Comparison of ENCODE assay signal across 14 cellular contexts in genomic region chr5:80963521-80963895, GRCh38. TPM values are rescaled to one million over a fixed set of nuclear protein-coding genes. Genes with fewer than 3 reads are reported as not detected.
DNase-seq lines count a peak whose midpoint lies in the region; ATAC-seq, FAIRE-seq and TF ChIP-seq lines count a peak whose summit lies in the region.
"Had no signal": no experiment of that assay in that cellular context is flagged by ENCODE, and none has a peak within 500 bp of the region (broad histone marks: within the 10 kb centered on the region; RNA-seq: fewer than 3 reads in every experiment).

No MANE protein-coding gene starts in this region.

- H3K4me1 ChIP-seq in naive thymus-derived CD4-positive, alpha-beta T cell (ENCODE audit: control insufficient read depth in 2 of 2, insufficient read depth in 2 of 2, low read length in 2 of 2) = peaks cover 13 to 23% of the 10 kb centered on the region in 2 donors

- H3K27me3 ChIP-seq in CD4-positive, alpha-beta T cell (ENCODE audit: control insufficient read depth, insufficient read depth, low read length) = no peaks in the 10 kb centered on the region
- H3K27me3 ChIP-seq in naive thymus-derived CD4-positive, alpha-beta T cell (ENCODE audit: control insufficient read depth in 2 of 2, insufficient read depth in 2 of 2, low read length in 2 of 2) = no peaks in the 10 kb centered on the region
- H3K27me3 ChIP-seq: ascending aorta had no signal

- TF ChIP-seq CTCF in CD4-positive, alpha-beta T cell (IDR thresholded peaks at IDR 0.05) = no peak

- H3K4me3 ChIP-seq in naive thymus-derived CD4-positive, alpha-beta T cell (ENCODE audit: low read length) = no peak overlapping the region

- no peak overlapping the region for H3K27ac ChIP-seq in CD4-positive, alpha-beta T cell (ENCODE audit: low read depth, low read length)
- no peak overlapping the region for H3K27ac ChIP-seq in naive thymus-derived CD4-positive, alpha-beta T cell (ENCODE audit: low read depth, low read length)

- intact Hi-C loops in CD4-positive, alpha-beta T cell (cut with DNase I, micrococcal nuclease) = loop anchor here (5.0 kb wide), 3 partner anchors 89 to 144 kb away; no protein-coding TSS in a partner anchor
- intact Hi-C loops in activated T-helper 1 cell treated with anti-CD3 and anti-CD28 coated beads, Interleukin-12 subunit alpha, Interleukin-12 subunit beta, Interleukin-2, Interleukin-4 antibody, amounts not matched to agents 30 ng/mL and 10 ng/mL and 1 ng/mL, durations not matched to agents 14 hours and 24 hours and 36 hours (cut with micrococcal nuclease) = loop anchor here (5.0 kb wide), 1 partner anchor 334 kb away; no protein-coding TSS in a partner anchor
- intact Hi-C loops in naive thymus-derived CD4-positive, alpha-beta T cell (cut with micrococcal nuclease) = loop anchor here (5.0 to 10.0 kb wide), 2 partner anchors 129 to 201 kb away; no protein-coding TSS in a partner anchor

- peak overlapping the region; percentile 72 for H3K4me3 Mint-ChIP-seq in CD4-positive, alpha-beta T cell
- peak overlapping the region; percentile 72 for H3K4me3 Mint-ChIP-seq in activated T-helper 1 cell treated with anti-CD3 and anti-CD28 coated beads, Interleukin-12 subunit alpha, Interleukin-12 subunit beta, Interleukin-2, Interleukin-4 antibody, amounts not matched to agents 30 ng/mL and 10 ng/mL and 1 ng/mL, durations not matched to agents 14 hours and 24 hours and 36 hours
- peak overlapping the region; percentile 27 to 99 (median 80) for H3K4me3 Mint-ChIP-seq in naive thymus-derived CD4-positive, alpha-beta T cell
- H3K4me3 Mint-ChIP-seq in stimulated activated memory B cell treated with anti-CD40 and anti-IgM and Interleukin-4, amounts not matched to agents 10 μg/mL and 1 μg/mL and 100 μg/mL, for 72 hours = no peak overlapping the region

- CTCF ChIA-PET in CD4-positive, alpha-beta T cell (lab: Charles Lee) = interaction anchor here (0.7 to 1.4 kb wide), 3 partner anchors 11 to 131 kb away, joined by 3 to 5 read pairs (median 4); no protein-coding TSS in a partner anchor
- CTCF ChIA-PET in naive thymus-derived CD4-positive, alpha-beta T cell (lab: Charles Lee) = interaction anchor here (0.7 kb wide), 1 partner anchor 234 kb away, joined by 3 read pairs; no protein-coding TSS in a partner anchor

- H3K27ac Mint-ChIP-seq in CD4-positive, alpha-beta T cell = peak overlapping the region; percentile 58
- no peak overlapping the region for H3K27ac Mint-ChIP-seq in activated T-helper 1 cell treated with anti-CD3 and anti-CD28 coated beads, Interleukin-12 subunit alpha, Interleukin-12 subunit beta, Interleukin-2, Interleukin-4 antibody, amounts not matched to agents 30 ng/mL and 10 ng/mL and 1 ng/mL, durations not matched to agents 14 hours and 24 hours and 36 hours
- H3K27ac Mint-ChIP-seq in naive thymus-derived CD4-positive, alpha-beta T cell = peak overlapping the region in 5 of 9 donors; percentile 33 to 94 (median 78)
- no peak overlapping the region for H3K27ac Mint-ChIP-seq in stimulated activated memory B cell treated with anti-CD40 and anti-IgM and Interleukin-4, amounts not matched to agents 10 μg/mL and 1 μg/mL and 100 μg/mL, for 72 hours

- POLR2A ChIA-PET in CD4-positive, alpha-beta T cell (lab: Charles Lee) = interaction anchor here (0.6 to 2.1 kb wide), 6 partner anchors 8 to 229 kb away, joined by 3 to 7 read pairs (median 4); no protein-coding TSS in a partner anchor
- POLR2A ChIA-PET in naive thymus-derived CD4-positive, alpha-beta T cell (lab: Charles Lee) = interaction anchor here (0.6 to 1.7 kb wide), 4 partner anchors 9 to 101 kb away, joined by 3 to 5 read pairs (median 4); no protein-coding TSS in a partner anchor

- no peaks in the 10 kb centered on the region for H3K9me3 ChIP-seq in CD4-positive, alpha-beta T cell (ENCODE audit: control insufficient read depth, low read length)
- H3K9me3 ChIP-seq in naive thymus-derived CD4-positive, alpha-beta T cell (ENCODE audit: control insufficient read depth in 2 of 3, low read length in 3 of 3) = no peaks in the 10 kb centered on the region
- H3K9me3 ChIP-seq: ascending aorta, Caco-2 had no signal

- FAIRE-seq in G401.6 (lab: Jason Lieb, UNC) = peak; percentile 25

- no peak for ATAC-seq in CD4-positive, alpha-beta T cell (ENCODE audit: poor library complexity)
- ATAC-seq in naive thymus-derived CD4-positive, alpha-beta T cell = no peak
- ATAC-seq in GM18520 (IDR thresholded peaks at IDR 0.05; ENCODE audit: unreplicated experiment) (no peak), GM19328 (IDR thresholded peaks at IDR 0.05; ENCODE audit: unreplicated experiment) (no peak)
- no peak for ATAC-seq in stimulated activated memory B cell treated with anti-CD40 and anti-IgM and Interleukin-4, amounts not matched to agents 10 μg/mL and 1 μg/mL and 100 μg/mL, for 72 hours

- no peaks in the 10 kb centered on the region for H3K36me3 ChIP-seq in naive thymus-derived CD4-positive, alpha-beta T cell (ENCODE audit: control insufficient read depth in 2 of 3, insufficient read depth in 3 of 3, low read length in 3 of 3)
- H3K36me3 ChIP-seq: ascending aorta had no signal

- no peaks in the 10 kb centered on the region for H3K9me3 Mint-ChIP-seq in CD4-positive, alpha-beta T cell
- H3K9me3 Mint-ChIP-seq in activated T-helper 1 cell treated with anti-CD3 and anti-CD28 coated beads, Interleukin-12 subunit alpha, Interleukin-12 subunit beta, Interleukin-2, Interleukin-4 antibody, amounts not matched to agents 30 ng/mL and 10 ng/mL and 1 ng/mL, durations not matched to agents 14 hours and 24 hours and 36 hours = no peaks in the 10 kb centered on the region
- peaks cover 0 to 2% (median 0%) of the 10 kb centered on the region in 11 donors for H3K9me3 Mint-ChIP-seq in naive thymus-derived CD4-positive, alpha-beta T cell
- peaks cover 4% of the 10 kb centered on the region for H3K9me3 Mint-ChIP-seq in stimulated activated memory B cell treated with anti-CD40 and anti-IgM and Interleukin-4, amounts not matched to agents 10 μg/mL and 1 μg/mL and 100 μg/mL, for 72 hours

- H3K4me1 Mint-ChIP-seq in CD4-positive, alpha-beta T cell (ENCODE audit: low read depth) = peaks cover 71% of the 10 kb centered on the region
- H3K4me1 Mint-ChIP-seq in activated T-helper 1 cell treated with anti-CD3 and anti-CD28 coated beads, Interleukin-12 subunit alpha, Interleukin-12 subunit beta, Interleukin-2, Interleukin-4 antibody, amounts not matched to agents 30 ng/mL and 10 ng/mL and 1 ng/mL, durations not matched to agents 14 hours and 24 hours and 36 hours (ENCODE audit: low read depth) = peaks cover 58% of the 10 kb centered on the region
- H3K4me1 Mint-ChIP-seq in naive thymus-derived CD4-positive, alpha-beta T cell = peaks cover 34 to 80% (median 68%) of the 10 kb centered on the region in 7 donors
- peaks cover 4% of the 10 kb centered on the region for H3K4me1 Mint-ChIP-seq in stimulated activated memory B cell treated with anti-CD40 and anti-IgM and Interleukin-4, amounts not matched to agents 10 μg/mL and 1 μg/mL and 100 μg/mL, for 72 hours

- H3K27me3 Mint-ChIP-seq in CD4-positive, alpha-beta T cell = no peaks in the 10 kb centered on the region
- no peaks in the 10 kb centered on the region for H3K27me3 Mint-ChIP-seq in activated T-helper 1 cell treated with anti-CD3 and anti-CD28 coated beads, Interleukin-12 subunit alpha, Interleukin-12 subunit beta, Interleukin-2, Interleukin-4 antibody, amounts not matched to agents 30 ng/mL and 10 ng/mL and 1 ng/mL, durations not matched to agents 14 hours and 24 hours and 36 hours (ENCODE audit: insufficient read depth)
- H3K27me3 Mint-ChIP-seq in naive thymus-derived CD4-positive, alpha-beta T cell = peaks cover 0 to 12% (median 5%) of the 10 kb centered on the region in 5 donors
- H3K27me3 Mint-ChIP-seq in stimulated activated memory B cell treated with anti-CD40 and anti-IgM and Interleukin-4, amounts not matched to agents 10 μg/mL and 1 μg/mL and 100 μg/mL, for 72 hours = peaks cover 47% of the 10 kb centered on the region

- DNase-seq in CD4-positive, alpha-beta T cell = no peak
- DNase-seq in activated T-helper 1 cell treated with anti-CD3 and anti-CD28 coated beads, Interleukin-12 subunit alpha, Interleukin-12 subunit beta, Interleukin-2, Interleukin-4 antibody, amounts not matched to agents 30 ng/mL and 10 ng/mL and 1 ng/mL, durations not matched to agents 14 hours and 24 hours and 36 hours (ENCODE audit: low spot score) = no peak
- DNase-seq in naive thymus-derived CD4-positive, alpha-beta T cell = no peak
- DNase-seq: Caco-2; NCI-H1436 treated with DMSO at 0.1 percent for 48 hours; NCI-H526 treated with DMSO at 0.1 percent for 48 hours; retina; stimulated activated CD4-positive, alpha-beta T cell treated with anti-CD3 and anti-CD28 coated beads, Interleukin-4, amount 100 ng/mL, for 24 hours; stimulated activated naive CD4-positive, alpha-beta T cell had no signal

- H3K36me3 Mint-ChIP-seq in CD4-positive, alpha-beta T cell (ENCODE audit: low read depth) = peaks cover 13% of the 10 kb centered on the region
- peaks cover 9% of the 10 kb centered on the region for H3K36me3 Mint-ChIP-seq in activated T-helper 1 cell treated with anti-CD3 and anti-CD28 coated beads, Interleukin-12 subunit alpha, Interleukin-12 subunit beta, Interleukin-2, Interleukin-4 antibody, amounts not matched to agents 30 ng/mL and 10 ng/mL and 1 ng/mL, durations not matched to agents 14 hours and 24 hours and 36 hours (ENCODE audit: low read depth)
- peaks cover 0 to 9% (median 4%) of the 10 kb centered on the region in 5 donors for H3K36me3 Mint-ChIP-seq in naive thymus-derived CD4-positive, alpha-beta T cell
- H3K36me3 Mint-ChIP-seq in stimulated activated memory B cell treated with anti-CD40 and anti-IgM and Interleukin-4, amounts not matched to agents 10 μg/mL and 1 μg/mL and 100 μg/mL, for 72 hours = no peaks in the 10 kb centered on the region

RNA-seq across cellular contexts. Expression of gene RASGRF2, which starts 3.3 kb away (rescaled TPM):
- 10 to 100 TPM; 21.9 to 24.9 TPM for total RNA-seq in CD4-positive, alpha-beta T cell
- 22.6 and 26.7 TPM in 2 replicates for total RNA-seq in activated T-helper 1 cell treated with anti-CD3 and anti-CD28 coated beads, Interleukin-12 subunit alpha, Interleukin-12 subunit beta, Interleukin-2, Interleukin-4 antibody, amounts not matched to agents 30 ng/mL and 10 ng/mL and 1 ng/mL, durations not matched to agents 14 hours and 24 hours and 36 hours
- total RNA-seq in naive thymus-derived CD4-positive, alpha-beta T cell = 10 to 100 TPM; 11.2 to 55.2 (median 38.7) TPM
- 10 to 100 TPM in 1 of 2 donors, 1 to 10 TPM in 1; 9.8 to 22.1 TPM for polyA plus RNA-seq in naive thymus-derived CD4-positive, alpha-beta T cell

Comparison
In these comparisons a context has a peak if more than half of its experiments do, and no peak if none do; other contexts are left out.
1. H3K27ac Mint-ChIP-seq: peak in CD4-positive, alpha-beta T cell (single experiment) and naive thymus-derived CD4-positive, alpha-beta T cell (5 of 9); none in activated T-helper 1 cell treated with anti-CD3 and anti-CD28 coated beads, Interleukin-12 subunit alpha, Interleukin-12 subunit beta, Interleukin-2, Interleukin-4 antibody, amounts not matched to agents 30 ng/mL and 10 ng/mL and 1 ng/mL, durations not matched to agents 14 hours and 24 hours and 36 hours (single experiment) and stimulated activated memory B cell treated with anti-CD40 and anti-IgM and Interleukin-4, amounts not matched to agents 10 μg/mL and 1 μg/mL and 100 μg/mL, for 72 hours (single experiment).